ENCODE assay signal across 12 cellular contexts in genomic region chr4:165079476-165079875, GRCh38. TPM values are rescaled to one million over a fixed set of nuclear protein-coding genes. Genes with fewer than 3 reads are reported as not detected.
DNase-seq lines count a peak whose midpoint lies in the region; ATAC-seq and TF ChIP-seq lines count a peak whose summit lies in the region.
"Had no signal": no experiment of that assay in that cellular context is flagged by ENCODE, and none has a peak within 500 bp of the region (broad histone marks: within the 10 kb centered on the region; RNA-seq: fewer than 3 reads in every experiment).

No MANE protein-coding gene starts in this region.

- peaks cover 6% of the 10 kb centered on the region for H3K4me1 ChIP-seq in mucosa of descending colon (ENCODE audit: low read depth)
- H3K4me1 ChIP-seq: stomach had no signal

- peaks cover 8% of the 10 kb centered on the region for H3K36me3 Mint-ChIP-seq in chondrocyte (ENCODE audit: low read depth)
- H3K36me3 Mint-ChIP-seq in T-helper 17 cell (ENCODE audit: low read depth), result no peaks in the 10 kb centered on the region

- H3K9me3 Mint-ChIP-seq in chondrocyte (ENCODE audit: low read depth), result no peaks in the 10 kb centered on the region
- H3K9me3 Mint-ChIP-seq: IgD-negative memory B cell had no signal

- ATAC-seq in GM21423 (IDR thresholded peaks at IDR 0.05; ENCODE audit: unreplicated experiment), result peak; percentile 81
- peak; percentile 83 for ATAC-seq in mucosa of descending colon
- ATAC-seq in GM21526 (IDR thresholded peaks at IDR 0.05; ENCODE audit: low FRiP score, unreplicated experiment), result no peak
- ATAC-seq in T-helper 17 cell, result no peak

- intact Hi-C loops in mucosa of descending colon (cut with DNase I, micrococcal nuclease), result no loop called here

- no peaks in the 10 kb centered on the region for H3K27me3 Mint-ChIP-seq in chondrocyte (ENCODE audit: low read depth)
- H3K27me3 Mint-ChIP-seq in T-helper 17 cell, result no peaks in the 10 kb centered on the region
- H3K27me3 Mint-ChIP-seq: IgD-negative memory B cell had no signal

- H3K4me3 Mint-ChIP-seq in chondrocyte (ENCODE audit: unreplicated experiment) (no peak overlapping the region), T-helper 17 cell (no peak overlapping the region)
- H3K4me3 Mint-ChIP-seq: IgD-negative memory B cell had no signal

- H3K9me3 ChIP-seq in mucosa of descending colon, result no peaks in the 10 kb centered on the region
- no peaks in the 10 kb centered on the region for H3K9me3 ChIP-seq in T-helper 17 cell (ENCODE audit: control insufficient read depth, low read length, poor library complexity, severe bottlenecking)
- H3K9me3 ChIP-seq: stomach had no signal

- peak overlapping the region; percentile 32 for H3K27ac Mint-ChIP-seq in chondrocyte (ENCODE audit: unreplicated experiment)
- H3K27ac Mint-ChIP-seq in T-helper 17 cell, result no peak overlapping the region
- H3K27ac Mint-ChIP-seq: IgD-negative memory B cell had no signal

- no peak for TF ChIP-seq CTCF in chondrocyte (IDR thresholded peaks at IDR 0.05)
- TF ChIP-seq CTCF in mucosa of descending colon (IDR thresholded peaks at IDR 0.05), result no peak

- H3K36me3 ChIP-seq in mucosa of descending colon (ENCODE audit: low read depth), result no peaks in the 10 kb centered on the region

- no peak overlapping the region for H3K4me3 ChIP-seq in mucosa of descending colon
- H3K4me3 ChIP-seq: stomach had no signal

- peaks cover 2% of the 10 kb centered on the region for H3K4me1 Mint-ChIP-seq in chondrocyte (ENCODE audit: low read depth)
- H3K4me1 Mint-ChIP-seq in T-helper 17 cell, result no peaks in the 10 kb centered on the region
- H3K4me1 Mint-ChIP-seq: IgD-negative memory B cell had no signal

- DNase-seq in NCI-H2107 (lab: John Stamatoyannopoulos, UW), result peak; percentile 5
- DNase-seq in chondrocyte (ENCODE audit: low spot score), result no peak
- peak; percentile 54 to 83 (median 72) for DNase-seq in mucosa of descending colon
- DNase-seq in COLO829 (ENCODE audit: low spot score), result no peak
- DNase-seq in T-helper 17 cell, result no peak
- no peak for DNase-seq in activated effector memory CD4-positive, alpha-beta T cell treated with anti-CD3 and anti-CD28 coated beads, Interleukin-2, amount 50 U/mL, for 16 hours
- DNase-seq: activated naive CD4-positive, alpha-beta T cell treated with Interleukin-2 at 50 U/mL for 16 hours; glutamatergic neuron; stomach had no signal

RNA-seq across cellular contexts. Expression of gene TRIM75, which starts 25.8 kb away (rescaled TPM):
- total RNA-seq in chondrocyte (not detected in 3 replicates), mucosa of descending colon (not detected), T-helper 17 cell (not detected)
- total RNA-seq: stomach had no signal

RNA-seq across cellular contexts. Expression of gene TMEM192, which starts 33.2 kb away (rescaled TPM):
- 13.0 to 14.0 TPM (median 13.6 TPM) in 3 replicates for total RNA-seq in chondrocyte
- total RNA-seq in mucosa of descending colon, result 10 to 100 TPM; 16.3 to 24.0 (median 18.7) TPM
- 1 to 10 TPM; 6.7 to 7.0 TPM for total RNA-seq in T-helper 17 cell

RNA-seq across cellular contexts. Expression of gene TRIM60, which starts 47.7 kb away (rescaled TPM):
- total RNA-seq in chondrocyte (not detected in 3 replicates), mucosa of descending colon (not detected), T-helper 17 cell (not detected)
- total RNA-seq: stomach had no signal

Comparison
In these comparisons a context has a peak if more than half of its experiments do, and no peak if none do; other contexts are left out.
1. ATAC-seq: peak in GM21423 (single experiment) and mucosa of descending colon (single experiment); none in GM21526 (single experiment) and T-helper 17 cell (single experiment).
2. DNase-seq: peak in NCI-H2107 (single experiment) and mucosa of descending colon (3 of 3); none in chondrocyte (single experiment), COLO829 (single experiment), T-helper 17 cell (0 of 3) and activated effector memory CD4-positive, alpha-beta T cell treated with anti-CD3 and anti-CD28 coated beads, Interleukin-2, amount 50 U/mL, for 16 hours (single experiment).